ENCODE assay signal across 1 cellular context in the genomic region with DNA sequence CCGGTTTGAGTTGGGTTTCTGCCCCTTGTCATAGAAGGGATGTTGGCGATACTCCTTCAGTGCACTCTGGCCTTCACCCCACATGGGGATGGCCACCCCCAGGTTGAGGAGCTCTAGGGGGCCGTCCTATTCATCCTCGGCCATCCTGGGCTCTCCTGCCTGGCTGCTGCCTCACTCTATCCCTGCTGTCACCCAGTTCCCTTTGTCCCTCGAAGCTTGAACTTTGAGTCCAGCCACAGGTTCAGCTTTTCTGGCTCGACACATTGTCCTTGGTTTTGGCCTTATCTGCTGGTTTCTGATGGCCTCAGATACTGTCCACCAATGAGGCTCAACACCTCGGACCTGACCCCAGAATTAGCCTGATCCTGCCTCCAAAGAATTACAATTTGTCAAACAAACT.
TF ChIP-seq lines count a peak whose summit lies in the region.

No MANE protein-coding gene starts in this region.

TF ChIP-seq in HepG2, 621 proteins besides CTCF, POLR2A, EP300 and RAD21:
- TF ChIP-seq SP140L (CRISPR knock-in tag; IDR thresholded peaks at IDR 0.05; ENCODE audit: borderline replicate concordance) (no peak), SOX13 (IDR thresholded peaks at IDR 0.05) (no peak), SOX13 (CRISPR knock-in tag; conservative IDR thresholded peaks at IDR 0.05 in 1 of 2, IDR thresholded peaks at IDR 0.05 in 1 of 2) (peak in 1 of 2 experiments; percentile 27; a peak in 1 of 4 replicates), NFYB (CRISPR knock-in tag; IDR thresholded peaks at IDR 0.05) (peak; percentile 35; the same call in 1 of the 2 replicates), RARA (CRISPR knock-in tag; IDR thresholded peaks at IDR 0.05) (peak; percentile 31; the same call in 1 of the 2 replicates), NCOA1 (CRISPR knock-in tag; IDR thresholded peaks at IDR 0.05) (no peak), HNF4A (CRISPR knock-in tag; IDR thresholded peaks at IDR 0.05) (peak; percentile 82), MAFF (IDR thresholded peaks at IDR 0.05; ENCODE audit: low read depth, low read length) (no peak), BCL6 (CRISPR knock-in tag; IDR thresholded peaks at IDR 0.05) (peak; percentile 55), ZBTB7B (CRISPR knock-in tag; IDR thresholded peaks at IDR 0.05) (peak; percentile 4; the same call in 1 of the 2 replicates), ISL2 (CRISPR knock-in tag; IDR thresholded peaks at IDR 0.05) (0 out of 2 replicates have a peak, but pooled peaks have one; percentile 12), HNRNPUL1 (IDR thresholded peaks at IDR 0.05; ENCODE audit: low read depth, low read length) (no peak), ZNF788 (CRISPR knock-in tag; IDR thresholded peaks at IDR 0.05; ENCODE audit: borderline replicate concordance) (0 out of 2 replicates have a peak, but pooled peaks have one; percentile 15), ZNF550 (CRISPR knock-in tag; IDR thresholded peaks at IDR 0.05; ENCODE audit: borderline replicate concordance) (no peak), ZNF496 (CRISPR knock-in tag; IDR thresholded peaks at IDR 0.05; ENCODE audit: insufficient replicate concordance) (no peak), ZNF292 (CRISPR knock-in tag; IDR thresholded peaks at IDR 0.05; ENCODE audit: borderline replicate concordance, low read depth) (0 out of 2 replicates have a peak, but pooled peaks have one; percentile 13), HOXA7 (CRISPR knock-in tag; IDR thresholded peaks at IDR 0.05) (no peak), SALL1 (CRISPR knock-in tag; IDR thresholded peaks at IDR 0.05) (peak; percentile 37; the same call in 1 of the 2 replicates), ZNF790 (CRISPR knock-in tag; IDR thresholded peaks at IDR 0.05; ENCODE audit: borderline replicate concordance) (no peak)
- TF ChIP-seq, protein P1, sequence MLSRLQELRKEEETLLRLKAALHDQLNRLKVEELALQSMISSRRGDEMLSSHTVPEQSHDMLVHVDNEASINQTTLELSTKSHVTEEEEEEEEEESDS (CRISPR knock-in tag; IDR thresholded peaks at IDR 0.05; ENCODE audit: borderline replicate concordance), result no peak
- TF ChIP-seq, protein P2, sequence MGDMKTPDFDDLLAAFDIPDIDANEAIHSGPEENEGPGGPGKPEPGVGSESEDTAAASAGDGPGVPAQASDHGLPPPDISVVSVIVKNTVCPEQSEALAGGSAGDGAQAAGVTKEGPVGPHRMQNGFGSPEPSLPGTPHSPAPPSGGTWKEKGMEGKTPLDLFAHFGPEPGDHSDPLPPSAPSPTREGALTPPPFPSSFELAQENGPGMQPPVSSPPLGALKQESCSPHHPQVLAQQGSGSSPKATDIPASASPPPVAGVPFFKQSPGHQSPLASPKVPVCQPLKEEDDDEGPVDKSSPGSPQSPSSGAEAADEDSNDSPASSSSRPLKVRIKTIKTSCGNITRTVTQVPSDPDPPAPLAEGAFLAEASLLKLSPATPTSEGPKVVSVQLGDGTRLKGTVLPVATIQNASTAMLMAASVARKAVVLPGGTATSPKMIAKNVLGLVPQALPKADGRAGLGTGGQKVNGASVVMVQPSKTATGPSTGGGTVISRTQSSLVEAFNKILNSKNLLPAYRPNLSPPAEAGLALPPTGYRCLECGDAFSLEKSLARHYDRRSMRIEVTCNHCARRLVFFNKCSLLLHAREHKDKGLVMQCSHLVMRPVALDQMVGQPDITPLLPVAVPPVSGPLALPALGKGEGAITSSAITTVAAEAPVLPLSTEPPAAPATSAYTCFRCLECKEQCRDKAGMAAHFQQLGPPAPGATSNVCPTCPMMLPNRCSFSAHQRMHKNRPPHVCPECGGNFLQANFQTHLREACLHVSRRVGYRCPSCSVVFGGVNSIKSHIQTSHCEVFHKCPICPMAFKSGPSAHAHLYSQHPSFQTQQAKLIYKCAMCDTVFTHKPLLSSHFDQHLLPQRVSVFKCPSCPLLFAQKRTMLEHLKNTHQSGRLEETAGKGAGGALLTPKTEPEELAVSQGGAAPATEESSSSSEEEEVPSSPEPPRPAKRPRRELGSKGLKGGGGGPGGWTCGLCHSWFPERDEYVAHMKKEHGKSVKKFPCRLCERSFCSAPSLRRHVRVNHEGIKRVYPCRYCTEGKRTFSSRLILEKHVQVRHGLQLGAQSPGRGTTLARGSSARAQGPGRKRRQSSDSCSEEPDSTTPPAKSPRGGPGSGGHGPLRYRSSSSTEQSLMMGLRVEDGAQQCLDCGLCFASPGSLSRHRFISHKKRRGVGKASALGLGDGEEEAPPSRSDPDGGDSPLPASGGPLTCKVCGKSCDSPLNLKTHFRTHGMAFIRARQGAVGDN (CRISPR knock-in tag; IDR thresholded peaks at IDR 0.05), result 0 out of 2 replicates have a peak, but pooled peaks have one; percentile 17
- TF ChIP-seq, protein P3, sequence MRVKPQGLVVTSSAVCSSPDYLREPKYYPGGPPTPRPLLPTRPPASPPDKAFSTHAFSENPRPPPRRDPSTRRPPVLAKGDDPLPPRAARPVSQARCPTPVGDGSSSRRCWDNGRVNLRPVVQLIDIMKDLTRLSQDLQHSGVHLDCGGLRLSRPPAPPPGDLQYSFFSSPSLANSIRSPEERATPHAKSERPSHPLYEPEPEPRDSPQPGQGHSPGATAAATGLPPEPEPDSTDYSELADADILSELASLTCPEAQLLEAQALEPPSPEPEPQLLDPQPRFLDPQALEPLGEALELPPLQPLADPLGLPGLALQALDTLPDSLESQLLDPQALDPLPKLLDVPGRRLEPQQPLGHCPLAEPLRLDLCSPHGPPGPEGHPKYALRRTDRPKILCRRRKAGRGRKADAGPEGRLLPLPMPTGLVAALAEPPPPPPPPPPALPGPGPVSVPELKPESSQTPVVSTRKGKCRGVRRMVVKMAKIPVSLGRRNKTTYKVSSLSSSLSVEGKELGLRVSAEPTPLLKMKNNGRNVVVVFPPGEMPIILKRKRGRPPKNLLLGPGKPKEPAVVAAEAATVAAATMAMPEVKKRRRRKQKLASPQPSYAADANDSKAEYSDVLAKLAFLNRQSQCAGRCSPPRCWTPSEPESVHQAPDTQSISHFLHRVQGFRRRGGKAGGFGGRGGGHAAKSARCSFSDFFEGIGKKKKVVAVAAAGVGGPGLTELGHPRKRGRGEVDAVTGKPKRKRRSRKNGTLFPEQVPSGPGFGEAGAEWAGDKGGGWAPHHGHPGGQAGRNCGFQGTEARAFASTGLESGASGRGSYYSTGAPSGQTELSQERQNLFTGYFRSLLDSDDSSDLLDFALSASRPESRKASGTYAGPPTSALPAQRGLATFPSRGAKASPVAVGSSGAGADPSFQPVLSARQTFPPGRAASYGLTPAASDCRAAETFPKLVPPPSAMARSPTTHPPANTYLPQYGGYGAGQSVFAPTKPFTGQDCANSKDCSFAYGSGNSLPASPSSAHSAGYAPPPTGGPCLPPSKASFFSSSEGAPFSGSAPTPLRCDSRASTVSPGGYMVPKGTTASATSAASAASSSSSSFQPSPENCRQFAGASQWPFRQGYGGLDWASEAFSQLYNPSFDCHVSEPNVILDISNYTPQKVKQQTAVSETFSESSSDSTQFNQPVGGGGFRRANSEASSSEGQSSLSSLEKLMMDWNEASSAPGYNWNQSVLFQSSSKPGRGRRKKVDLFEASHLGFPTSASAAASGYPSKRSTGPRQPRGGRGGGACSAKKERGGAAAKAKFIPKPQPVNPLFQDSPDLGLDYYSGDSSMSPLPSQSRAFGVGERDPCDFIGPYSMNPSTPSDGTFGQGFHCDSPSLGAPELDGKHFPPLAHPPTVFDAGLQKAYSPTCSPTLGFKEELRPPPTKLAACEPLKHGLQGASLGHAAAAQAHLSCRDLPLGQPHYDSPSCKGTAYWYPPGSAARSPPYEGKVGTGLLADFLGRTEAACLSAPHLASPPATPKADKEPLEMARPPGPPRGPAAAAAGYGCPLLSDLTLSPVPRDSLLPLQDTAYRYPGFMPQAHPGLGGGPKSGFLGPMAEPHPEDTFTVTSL (CRISPR knock-in tag; IDR thresholded peaks at IDR 0.05; ENCODE audit: borderline replicate concordance), result 0 out of 2 replicates have a peak, but pooled peaks have one; percentile 19
- TF ChIP-seq, protein P4, sequence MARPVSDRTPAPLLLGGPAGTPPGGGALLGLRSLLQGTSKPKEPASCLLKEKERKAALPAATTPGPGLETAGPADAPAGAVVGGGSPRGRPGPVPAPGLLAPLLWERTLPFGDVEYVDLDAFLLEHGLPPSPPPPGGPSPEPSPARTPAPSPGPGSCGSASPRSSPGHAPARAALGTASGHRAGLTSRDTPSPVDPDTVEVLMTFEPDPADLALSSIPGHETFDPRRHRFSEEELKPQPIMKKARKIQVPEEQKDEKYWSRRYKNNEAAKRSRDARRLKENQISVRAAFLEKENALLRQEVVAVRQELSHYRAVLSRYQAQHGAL (CRISPR knock-in tag; IDR thresholded peaks at IDR 0.05; ENCODE audit: not compliant biosample characterization), result no peak
- TF ChIP-seq, protein P5, sequence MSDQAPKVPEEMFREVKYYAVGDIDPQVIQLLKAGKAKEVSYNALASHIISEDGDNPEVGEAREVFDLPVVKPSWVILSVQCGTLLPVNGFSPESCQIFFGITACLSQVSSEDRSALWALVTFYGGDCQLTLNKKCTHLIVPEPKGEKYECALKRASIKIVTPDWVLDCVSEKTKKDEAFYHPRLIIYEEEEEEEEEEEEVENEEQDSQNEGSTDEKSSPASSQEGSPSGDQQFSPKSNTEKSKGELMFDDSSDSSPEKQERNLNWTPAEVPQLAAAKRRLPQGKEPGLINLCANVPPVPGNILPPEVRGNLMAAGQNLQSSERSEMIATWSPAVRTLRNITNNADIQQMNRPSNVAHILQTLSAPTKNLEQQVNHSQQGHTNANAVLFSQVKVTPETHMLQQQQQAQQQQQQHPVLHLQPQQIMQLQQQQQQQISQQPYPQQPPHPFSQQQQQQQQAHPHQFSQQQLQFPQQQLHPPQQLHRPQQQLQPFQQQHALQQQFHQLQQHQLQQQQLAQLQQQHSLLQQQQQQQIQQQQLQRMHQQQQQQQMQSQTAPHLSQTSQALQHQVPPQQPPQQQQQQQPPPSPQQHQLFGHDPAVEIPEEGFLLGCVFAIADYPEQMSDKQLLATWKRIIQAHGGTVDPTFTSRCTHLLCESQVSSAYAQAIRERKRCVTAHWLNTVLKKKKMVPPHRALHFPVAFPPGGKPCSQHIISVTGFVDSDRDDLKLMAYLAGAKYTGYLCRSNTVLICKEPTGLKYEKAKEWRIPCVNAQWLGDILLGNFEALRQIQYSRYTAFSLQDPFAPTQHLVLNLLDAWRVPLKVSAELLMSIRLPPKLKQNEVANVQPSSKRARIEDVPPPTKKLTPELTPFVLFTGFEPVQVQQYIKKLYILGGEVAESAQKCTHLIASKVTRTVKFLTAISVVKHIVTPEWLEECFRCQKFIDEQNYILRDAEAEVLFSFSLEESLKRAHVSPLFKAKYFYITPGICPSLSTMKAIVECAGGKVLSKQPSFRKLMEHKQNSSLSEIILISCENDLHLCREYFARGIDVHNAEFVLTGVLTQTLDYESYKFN (CRISPR knock-in tag; conservative IDR thresholded peaks at IDR 0.05), result peak; percentile 31
- TF ChIP-seq, protein P6, sequence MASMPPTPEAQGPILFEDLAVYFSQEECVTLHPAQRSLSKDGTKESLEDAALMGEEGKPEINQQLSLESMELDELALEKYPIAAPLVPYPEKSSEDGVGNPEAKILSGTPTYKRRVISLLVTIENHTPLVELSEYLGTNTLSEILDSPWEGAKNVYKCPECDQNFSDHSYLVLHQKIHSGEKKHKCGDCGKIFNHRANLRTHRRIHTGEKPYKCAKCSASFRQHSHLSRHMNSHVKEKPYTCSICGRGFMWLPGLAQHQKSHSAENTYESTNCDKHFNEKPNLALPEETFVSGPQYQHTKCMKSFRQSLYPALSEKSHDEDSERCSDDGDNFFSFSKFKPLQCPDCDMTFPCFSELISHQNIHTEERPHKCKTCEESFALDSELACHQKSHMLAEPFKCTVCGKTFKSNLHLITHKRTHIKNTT (CRISPR knock-in tag; IDR thresholded peaks at IDR 0.05), result no peak
TF ChIP-seq in HepG2: peak in this region for 13.
